8 cellular contexts compared by ENCODE assay signal in genomic region chr7:50369408-50370026, GRCh38.
DNase-seq lines count a peak whose midpoint lies in the region; ATAC-seq, FAIRE-seq and TF ChIP-seq lines count a peak whose summit lies in the region.

No MANE protein-coding gene starts in this region.

- intact Hi-C loops in CD14-positive monocyte (cut with micrococcal nuclease) = loop anchor here (2.0 to 5.0 kb wide), 3 partner anchors 165 to 222 kb away; no protein-coding TSS in a partner anchor

- H3K27me3 Mint-ChIP-seq in CD14-positive monocyte (ENCODE audit: low read depth in 3 of 3) (no peaks in the 10 kb centered on the region), naive B cell (no peaks in the 10 kb centered on the region)

- TF ChIP-seq CTCF in CD14-positive monocyte (IDR thresholded peaks at IDR 0.05) = peak; percentile 91
- TF ChIP-seq CTCF in astrocyte of the cerebellum (IDR thresholded peaks at IDR 0.05; ENCODE audit: low read depth, low read length, missing control alignments) = peak; percentile 40

- ATAC-seq in naive B cell (ENCODE audit: low read depth in 2 of 2) (peak; percentile 63 to 66), GM19328 (IDR thresholded peaks at IDR 0.05; ENCODE audit: unreplicated experiment) (no peak), HG02588 (IDR thresholded peaks at IDR 0.05; ENCODE audit: unreplicated experiment) (no peak)

- H3K4me3 Mint-ChIP-seq in CD14-positive monocyte = no peak overlapping the region
- no peak overlapping the region for H3K4me3 Mint-ChIP-seq in naive B cell

- peak; percentile 96 for FAIRE-seq in GM12891 (lab: Jason Lieb, UNC)

- DNase-seq in CD14-positive monocyte (ENCODE audit: low spot score) (no peak), GM12891 (ENCODE audit: insufficient read length, low spot score) (no peak), NCI-H82 (lab: John Stamatoyannopoulos, UW) (peak; percentile 67), astrocyte of the cerebellum (ENCODE audit: low read depth) (no peak), naive B cell (peak; percentile 53), GM19238 (ENCODE audit: insufficient read length, low spot score) (no peak)

- H3K36me3 Mint-ChIP-seq in CD14-positive monocyte (peaks cover 74 to 87% of the 10 kb centered on the region in 2 donors), naive B cell (peaks cover 31 to 35% of the 10 kb centered on the region in 2 donors)

- H3K27ac Mint-ChIP-seq in CD14-positive monocyte (peak overlapping the region in 3 of 7 donors; percentile 9 to 63 (median 50)), naive B cell (peak overlapping the region; percentile 29 to 90 (median 78))

- H3K9me3 Mint-ChIP-seq in CD14-positive monocyte = peaks cover 2 to 3% (median 3%) of the 10 kb centered on the region in 7 donors
- peaks cover 1 to 9% (median 4%) of the 10 kb centered on the region in 7 donors for H3K9me3 Mint-ChIP-seq in naive B cell

- no peak overlapping the region for H3K4me3 ChIP-seq in astrocyte of the cerebellum (ENCODE audit: low read depth, low read length)

- H3K4me1 Mint-ChIP-seq in CD14-positive monocyte (peaks cover 6% of the 10 kb centered on the region), naive B cell (peaks cover 47 to 72% (median 67%) of the 10 kb centered on the region in 3 donors)

- in situ Hi-C loops in astrocyte of the cerebellum (cut with HindIII; ENCODE audit: low sequenced_read_pairs) = no loop called here

- no peak for TF ChIP-seq POLR2A in GM12891 (IDR thresholded peaks at IDR 0.05; ENCODE audit: low read depth, low read length)

TF ChIP-seq in GM12891, 5 proteins besides CTCF, POLR2A, EP300 and RAD21:
- TF ChIP-seq TAF1 (IDR thresholded peaks at IDR 0.05; ENCODE audit: low read depth, low read length) (no peak), PAX5 (IDR thresholded peaks at IDR 0.05; ENCODE audit: insufficient read depth, low read length, severe bottlenecking) (no peak), POLR2AphosphoS5 (IDR thresholded peaks at IDR 0.05; ENCODE audit: low read depth, low read length) (no peak), SPI1 (IDR thresholded peaks at IDR 0.05; ENCODE audit: low read depth, low read length) (no peak)

Comparison
In these comparisons a context has a peak if more than half of its experiments do, and no peak if none do; other contexts are left out.
1. DNase-seq: peak in NCI-H82 (single experiment) and naive B cell (single experiment); none in CD14-positive monocyte (single experiment), GM12891 (single experiment), astrocyte of the cerebellum (single experiment) and GM19238 (single experiment).
2. ATAC-seq: peak in naive B cell (2 of 2); none in GM19328 (single experiment) and HG02588 (single experiment).